ENCODE assay signal across 20 cellular contexts in genomic region chr12:45827974-45828373, GRCh38.
DNase-seq lines count a peak whose midpoint lies in the region; ATAC-seq, FAIRE-seq and TF ChIP-seq lines count a peak whose summit lies in the region.
"Had no signal": no experiment of that assay in that cellular context is flagged by ENCODE, and none has a peak within 500 bp of the region (broad histone marks: within the 10 kb centered on the region; RNA-seq: fewer than 3 reads in every experiment).

No MANE protein-coding gene starts in this region.

- H3K4me1 Mint-ChIP-seq in CD8-positive, alpha-beta T cell (ENCODE audit: low read depth) = peaks cover 15% of the 10 kb centered on the region
- no peaks in the 10 kb centered on the region for H3K4me1 Mint-ChIP-seq in activated CD4-positive, alpha-beta memory T cell treated with anti-CD3 and anti-CD28 coated beads for 36 hours (ENCODE audit: low read depth)
- H3K4me1 Mint-ChIP-seq: activated naive CD8-positive, alpha-beta T cell treated with anti-CD3 and anti-CD28 coated beads, Interleukin-2, amount 10 ng/mL, durations not matched to agents 7 days and 5 days; brain; stimulated activated naive CD8-positive, alpha-beta T cell treated with anti-CD3 and anti-CD28 coated beads, Interleukin-15, amount 100 ng/mL, for 72 hours had no signal

- H3K27ac ChIP-seq in neutrophil (peak overlapping the region; percentile 67), breast epithelium (no peak overlapping the region)
- H3K27ac ChIP-seq in CD8-positive, alpha-beta T cell (ENCODE audit: low read depth, low read length) = no peak overlapping the region
- H3K27ac ChIP-seq: transverse colon had no signal

- peaks cover 65% of the 10 kb centered on the region for H3K36me3 Mint-ChIP-seq in CD8-positive, alpha-beta T cell
- peaks cover 35% of the 10 kb centered on the region for H3K36me3 Mint-ChIP-seq in activated CD4-positive, alpha-beta memory T cell treated with anti-CD3 and anti-CD28 coated beads for 36 hours

- ATAC-seq in HG03025 (IDR thresholded peaks at IDR 0.05; ENCODE audit: low FRiP score, unreplicated experiment) = peak; percentile 20
- ATAC-seq in CD8-positive, alpha-beta T cell = no peak
- ATAC-seq: stimulated activated naive CD8-positive, alpha-beta T cell treated with anti-CD3 and anti-CD28 coated beads, Interleukin-15, amount 100 ng/mL, for 72 hours had no signal

- no peak for TF ChIP-seq POLR2A in NB4 (IDR thresholded peaks at IDR 0.05; ENCODE audit: extremely low read depth, insufficient read length)
- TF ChIP-seq POLR2A in breast epithelium (IDR thresholded peaks at IDR 0.05) = no peak

- H3K4me3 ChIP-seq in NB4 (ENCODE audit: low read depth, low read length) = no peak overlapping the region
- no peak overlapping the region for H3K4me3 ChIP-seq in neutrophil (ENCODE audit: low read depth in 1 of 2, low read length in 1 of 2)
- no peak overlapping the region for H3K4me3 ChIP-seq in CD8-positive, alpha-beta T cell (ENCODE audit: low read depth, low read length)
- H3K4me3 ChIP-seq in breast epithelium = no peak overlapping the region
- H3K4me3 ChIP-seq: HAP-1, smooth muscle cell, transverse colon had no signal

- POLR2A ChIA-PET in CD8-positive, alpha-beta T cell (lab: Charles Lee) = no interaction called here
- POLR2A ChIA-PET in activated CD4-positive, alpha-beta memory T cell treated with anti-CD3 and anti-CD28 coated beads for 36 hours (lab: Charles Lee) = no interaction called here

- no peaks in the 10 kb centered on the region for H3K9me3 ChIP-seq in neutrophil
- no peaks in the 10 kb centered on the region for H3K9me3 ChIP-seq in CD8-positive, alpha-beta T cell (ENCODE audit: low read length)
- no peaks in the 10 kb centered on the region for H3K9me3 ChIP-seq in breast epithelium
- H3K9me3 ChIP-seq: HAP-1, SK-N-SH had no signal

- CTCF ChIA-PET in CD8-positive, alpha-beta T cell (lab: Charles Lee) = no interaction called here
- CTCF ChIA-PET in activated CD4-positive, alpha-beta memory T cell treated with anti-CD3 and anti-CD28 coated beads for 36 hours (lab: Charles Lee) = no interaction called here

- FAIRE-seq in GM19239 (lab: Jason Lieb, UNC) = peak; percentile 18

- DNase-seq in GM19239 (ENCODE audit: insufficient read length, low spot score) = no peak
- peak; percentile 8 for DNase-seq in NB4 (ENCODE audit: low read depth)
- no peak for DNase-seq in CD8-positive, alpha-beta T cell
- no peak for DNase-seq in breast epithelium (ENCODE audit: low spot score in 2 of 2)
- no peak for DNase-seq in activated CD4-positive, alpha-beta memory T cell treated with anti-CD3 and anti-CD28 coated beads for 36 hours
- DNase-seq: activated naive CD8-positive, alpha-beta T cell treated with anti-CD3 and anti-CD28 coated beads, Interleukin-2, amount 10 ng/mL, durations not matched to agents 7 days and 5 days; MM.1S; NCI-H1930; NCI-H226; NCI-H82; SK-N-SH; stimulated activated CD4-positive, alpha-beta T cell treated with anti-CD3 and anti-CD28 coated beads, Interleukin-4, amount 100 ng/mL, for 24 hours; stimulated activated naive CD8-positive, alpha-beta T cell treated with anti-CD3 and anti-CD28 coated beads, Interleukin-15, amount 100 ng/mL, for 72 hours; transverse colon had no signal

- peaks cover 2% of the 10 kb centered on the region for H3K9me3 Mint-ChIP-seq in CD8-positive, alpha-beta T cell
- peaks cover 6% of the 10 kb centered on the region for H3K9me3 Mint-ChIP-seq in activated CD4-positive, alpha-beta memory T cell treated with anti-CD3 and anti-CD28 coated beads for 36 hours

- no peaks in the 10 kb centered on the region for H3K27me3 Mint-ChIP-seq in CD8-positive, alpha-beta T cell (ENCODE audit: low read depth)
- H3K27me3 Mint-ChIP-seq in activated CD4-positive, alpha-beta memory T cell treated with anti-CD3 and anti-CD28 coated beads for 36 hours = no peaks in the 10 kb centered on the region
- H3K27me3 Mint-ChIP-seq: activated naive CD8-positive, alpha-beta T cell treated with anti-CD3 and anti-CD28 coated beads, Interleukin-2, amount 10 ng/mL, durations not matched to agents 7 days and 5 days; brain; IgD-negative memory B cell; stimulated activated naive CD8-positive, alpha-beta T cell treated with anti-CD3 and anti-CD28 coated beads, Interleukin-15, amount 100 ng/mL, for 72 hours had no signal

- H3K4me3 Mint-ChIP-seq in CD8-positive, alpha-beta T cell = no peak overlapping the region
- H3K4me3 Mint-ChIP-seq in activated CD4-positive, alpha-beta memory T cell treated with anti-CD3 and anti-CD28 coated beads for 36 hours = no peak overlapping the region
- H3K4me3 Mint-ChIP-seq: activated naive CD8-positive, alpha-beta T cell treated with anti-CD3 and anti-CD28 coated beads, Interleukin-2, amount 10 ng/mL, durations not matched to agents 7 days and 5 days; brain; IgD-negative memory B cell; stimulated activated naive CD8-positive, alpha-beta T cell treated with anti-CD3 and anti-CD28 coated beads, Interleukin-15, amount 100 ng/mL, for 72 hours had no signal

- H3K27me3 ChIP-seq in neutrophil = no peaks in the 10 kb centered on the region
- H3K27me3 ChIP-seq in CD8-positive, alpha-beta T cell (ENCODE audit: insufficient read depth, low read length) = no peaks in the 10 kb centered on the region
- H3K27me3 ChIP-seq in breast epithelium = no peaks in the 10 kb centered on the region
- H3K27me3 ChIP-seq: transverse colon had no signal

- H3K27ac Mint-ChIP-seq in CD8-positive, alpha-beta T cell = no peak overlapping the region
- H3K27ac Mint-ChIP-seq in activated CD4-positive, alpha-beta memory T cell treated with anti-CD3 and anti-CD28 coated beads for 36 hours = no peak overlapping the region
- H3K27ac Mint-ChIP-seq: activated naive CD8-positive, alpha-beta T cell treated with anti-CD3 and anti-CD28 coated beads, Interleukin-2, amount 10 ng/mL, durations not matched to agents 7 days and 5 days; brain; stimulated activated naive CD8-positive, alpha-beta T cell treated with anti-CD3 and anti-CD28 coated beads, Interleukin-15, amount 100 ng/mL, for 72 hours had no signal

- TF ChIP-seq CTCF in NB4 (IDR thresholded peaks at IDR 0.05; ENCODE audit: low read depth, low read length) = no peak
- no peak for TF ChIP-seq CTCF in neutrophil (IDR thresholded peaks at IDR 0.05)
- no peak for TF ChIP-seq CTCF in CD8-positive, alpha-beta T cell (IDR thresholded peaks at IDR 0.05)
- no peak for TF ChIP-seq CTCF in breast epithelium (IDR thresholded peaks at IDR 0.05)

- intact Hi-C loops in CD8-positive, alpha-beta T cell (cut with DNase I, micrococcal nuclease) = no loop called here
- intact Hi-C loops in breast epithelium (cut with DNase I; ENCODE audit: low total_unique reads) = no loop called here
- intact Hi-C loops in activated CD4-positive, alpha-beta memory T cell treated with anti-CD3 and anti-CD28 coated beads for 36 hours (cut with micrococcal nuclease) = no loop called here

- peaks cover 9 to 12% of the 10 kb centered on the region in 2 experiments for H3K4me1 ChIP-seq in neutrophil (ENCODE audit: control insufficient read depth in 1 of 2, insufficient read depth in 1 of 2, low read depth in 1 of 2, low read length in 1 of 2)
- H3K4me1 ChIP-seq in CD8-positive, alpha-beta T cell (ENCODE audit: insufficient read depth, low read length) = no peaks in the 10 kb centered on the region
- H3K4me1 ChIP-seq in breast epithelium = no peaks in the 10 kb centered on the region

- H3K36me3 ChIP-seq in neutrophil = peaks cover 8% of the 10 kb centered on the region
- peaks cover 6% of the 10 kb centered on the region for H3K36me3 ChIP-seq in CD8-positive, alpha-beta T cell (ENCODE audit: insufficient read depth, low read length)
- H3K36me3 ChIP-seq in breast epithelium = no peaks in the 10 kb centered on the region
- H3K36me3 ChIP-seq: HAP-1 had no signal
